ENCODE assay signal across 20 cellular contexts in genomic region chr5:147560982-147561381, GRCh38. TPM values are rescaled to one million over a fixed set of nuclear protein-coding genes. Genes with fewer than 3 reads are reported as not detected.
A peak's percentile ranks its signal among the peaks of the same experiment; 100 is the strongest.
DNase-seq lines count a peak whose midpoint lies in the region; ATAC-seq and TF ChIP-seq lines count a peak whose summit lies in the region.
"Had no signal": no experiment of that assay in that cellular context is flagged by ENCODE, and none has a peak within 500 bp of the region (broad histone marks: within the 10 kb centered on the region; RNA-seq: fewer than 3 reads in every experiment).

No MANE protein-coding gene starts in this region.

- no peak for TF ChIP-seq CTCF in astrocyte of the spinal cord (IDR thresholded peaks at IDR 0.05; ENCODE audit: low read depth, low read length)
- TF ChIP-seq CTCF in testis (IDR thresholded peaks at IDR 0.05) = no peak
- TF ChIP-seq CTCF in MM.1S (IDR thresholded peaks at IDR 0.05; ENCODE audit: low read length) = no peak

- no peak overlapping the region for H3K4me2 ChIP-seq in MM.1S (ENCODE audit: low read depth, low read length)
- H3K4me2 ChIP-seq: smooth muscle cell had no signal

- H3K9ac ChIP-seq in MM.1S (ENCODE audit: low read length) = no peak overlapping the region

- H4K20me1 ChIP-seq in MM.1S (ENCODE audit: insufficient read depth, low read length) = no peaks in the 10 kb centered on the region

- H3K27ac ChIP-seq in testis (peak overlapping the region; percentile 8 to 43), MM.1S (ENCODE audit: low read length) (no peak overlapping the region)
- H3K27ac ChIP-seq: 22Rv1, esophagus squamous epithelium had no signal

- H3K36me3 ChIP-seq in testis (ENCODE audit: low read depth, missing control alignments) (no peaks in the 10 kb centered on the region), MM.1S (replicated peaks; ENCODE audit: insufficient read depth, low read length) (no peaks in the 10 kb centered on the region)
- H3K36me3 ChIP-seq: esophagus squamous epithelium had no signal

- in situ Hi-C loops in astrocyte of the spinal cord (cut with HindIII; ENCODE audit: low sequenced_read_pairs) = no loop called here

- no peaks in the 10 kb centered on the region for H3F3A ChIP-seq in MM.1S (ENCODE audit: insufficient read depth, low read length)

- TF ChIP-seq POLR2A in testis (IDR thresholded peaks at IDR 0.05) = no peak

- WGBS in testis, 2 donors = 14 to 43% methylated on average over 1 of the region's 1 CpG

- H3K4me3 ChIP-seq in astrocyte of the spinal cord (ENCODE audit: low read depth, low read length) (peak overlapping the region; percentile 1), iPS-18c (ENCODE audit: insufficient read depth, low read depth, low read length) (peak overlapping the region; percentile 34; the same call in 1 of the 2 replicates), testis (no peak overlapping the region), MM.1S (ENCODE audit: low read length) (no peak overlapping the region)
- H3K4me3 ChIP-seq: esophagus squamous epithelium, smooth muscle cell had no signal

- H3K9me2 ChIP-seq in MM.1S (replicated peaks; ENCODE audit: insufficient read depth, low read length) = no peaks in the 10 kb centered on the region

- DNase-seq in NCI-H2029 (lab: John Stamatoyannopoulos, UW) (peak; percentile 36), NCI-H2029 treated with DMSO at 0.1 percent for 48 hours (lab: John Stamatoyannopoulos, UW) (no peak), astrocyte of the spinal cord (ENCODE audit: low read depth, low spot score) (peak; percentile 20), testis (no peak), MM.1S (no peak)
- DNase-seq: cerebellar nuclear complex; effector CD8-positive, alpha-beta T cell; esophagus squamous epithelium; GDM1; mesenchymal stem cell; NCI-H1694; NCI-H524 treated with DMSO at 0.1 percent for 48 hours; nephron progenitor cell; stimulated activated CD4-positive, alpha-beta T cell treated with anti-CD3 and anti-CD28 coated beads, Interleukin-4, amount 100 ng/mL, for 24 hours; T-helper 1 cell had no signal

- H3K79me2 ChIP-seq in MM.1S (ENCODE audit: low read length) = no peaks in the 10 kb centered on the region

- intact Hi-C loops in testis (cut with DNase I; ENCODE audit: low total_unique reads) = no loop called here

- H3K27me3 ChIP-seq in testis (no peaks in the 10 kb centered on the region), MM.1S (replicated peaks; ENCODE audit: insufficient read depth, low read length) (no peaks in the 10 kb centered on the region)
- H3K27me3 ChIP-seq: esophagus squamous epithelium had no signal

- ATAC-seq in GM18909 (IDR thresholded peaks at IDR 0.05; ENCODE audit: poor library complexity, unreplicated experiment) (no peak), GM19023 (IDR thresholded peaks at IDR 0.05; ENCODE audit: unreplicated experiment) (no peak)

- no peaks in the 10 kb centered on the region for H3K4me1 ChIP-seq in testis
- no peaks in the 10 kb centered on the region for H3K4me1 ChIP-seq in MM.1S (ENCODE audit: low read length)

- no peak overlapping the region for H2AFZ ChIP-seq in MM.1S (ENCODE audit: low read length)

- H3K9me3 ChIP-seq in iPS-18c (ENCODE audit: control insufficient read depth, insufficient read depth, low read length) (no peaks in the 10 kb centered on the region), testis (no peaks in the 10 kb centered on the region), MM.1S (replicated peaks; ENCODE audit: insufficient read depth, low read length) (no peaks in the 10 kb centered on the region)
- H3K9me3 ChIP-seq: esophagus squamous epithelium had no signal

RNA-seq across cellular contexts. Expression of gene DPYSL3, which starts 51.1 kb away (rescaled TPM):
- 10 to 100 TPM; 42.5 to 68.9 TPM for total RNA-seq in testis
- 71.6 TPM for polyA plus RNA-seq in testis (ENCODE audit: insufficient read depth, low read depth, low replicate concordance)

Comparison
In these comparisons a context has a peak if more than half of its experiments do, and no peak if none do; other contexts are left out.
1. DNase-seq: peak in NCI-H2029 (single experiment) and astrocyte of the spinal cord (single experiment); none in NCI-H2029 treated with DMSO at 0.1 percent for 48 hours (single experiment), testis (single experiment) and MM.1S (single experiment).
2. H3K4me3 ChIP-seq: peak in astrocyte of the spinal cord (single experiment) and iPS-18c (single experiment); none in testis (0 of 2) and MM.1S (single experiment).